Comparison of ENCODE assay signal across 17 cellular contexts in genomic region chr7:155858521-155859061, GRCh38. TPM values are rescaled to one million over a fixed set of nuclear protein-coding genes. Genes with fewer than 3 reads are reported as not detected.
DNase-seq lines count a peak whose midpoint lies in the region; ATAC-seq and TF ChIP-seq lines count a peak whose summit lies in the region.
"Had no signal": no experiment of that assay in that cellular context is flagged by ENCODE, and none has a peak within 500 bp of the region (broad histone marks: within the 10 kb centered on the region; RNA-seq: fewer than 3 reads in every experiment).

No MANE protein-coding gene starts in this region.

- POLR2A ChIA-PET in MCF 10A (lab: Yijun Ruan, JAX): interaction anchor here (1.0 kb wide), 1 partner anchor 968 kb away, joined by 4 read pairs; no protein-coding TSS in a partner anchor

- CTCF ChIA-PET in MCF 10A (lab: Yijun Ruan, JAX): no interaction called here

- H3K4me1 ChIP-seq in breast epithelium: no peaks in the 10 kb centered on the region
- H3K4me1 ChIP-seq in adrenal gland (replicated peaks in 1 of 2): peaks cover 7 to 22% of the 10 kb centered on the region in 2 donors
- peaks cover 11% of the 10 kb centered on the region for H3K4me1 ChIP-seq in vagina

- peaks cover 6% of the 10 kb centered on the region for H3K36me3 Mint-ChIP-seq in MCF 10A (ENCODE audit: insufficient read depth, unreplicated experiment)
- H3K36me3 Mint-ChIP-seq: mesothelial cell of epicardium had no signal

- no peaks in the 10 kb centered on the region for H3K27me3 Mint-ChIP-seq in MCF 10A (ENCODE audit: insufficient read depth, unreplicated experiment)

- H3K9me3 Mint-ChIP-seq in MCF 10A (ENCODE audit: unreplicated experiment): peaks cover 12% of the 10 kb centered on the region
- H3K9me3 Mint-ChIP-seq: activated CD8-positive, alpha-beta T cell treated with anti-CD3 and anti-CD28 coated beads for 36 hours had no signal

- TF ChIP-seq POLR2A in breast epithelium (IDR thresholded peaks at IDR 0.05): no peak
- TF ChIP-seq POLR2A in adrenal gland (IDR thresholded peaks at IDR 0.05): no peak
- TF ChIP-seq POLR2A in vagina (IDR thresholded peaks at IDR 0.05): no peak

- no TSS peak for BruUV-seq in MCF 10A (replicated peaks; lab: Mats Ljungman, UMichigan)

- no peak overlapping the region for H3K27ac Mint-ChIP-seq in MCF 10A (ENCODE audit: low read depth, unreplicated experiment)
- H3K27ac Mint-ChIP-seq: activated CD8-positive, alpha-beta T cell treated with anti-CD3 and anti-CD28 coated beads for 36 hours; mesothelial cell of epicardium had no signal

- TF ChIP-seq CTCF in MCF 10A (IDR thresholded peaks at IDR 0.05; ENCODE audit: unreplicated experiment) (no peak), breast epithelium (IDR thresholded peaks at IDR 0.05) (no peak), adrenal gland (IDR thresholded peaks at IDR 0.05) (no peak), vagina (IDR thresholded peaks at IDR 0.05) (no peak)

- H3K27ac ChIP-seq in breast epithelium (no peak overlapping the region), adrenal gland (no peak overlapping the region), vagina (no peak overlapping the region)
- H3K27ac ChIP-seq: HL-60, ovary, upper lobe of right lung had no signal

- no peak overlapping the region for H3K4me3 Mint-ChIP-seq in MCF 10A (ENCODE audit: unreplicated experiment)
- H3K4me3 Mint-ChIP-seq: activated CD8-positive, alpha-beta T cell treated with anti-CD3 and anti-CD28 coated beads for 36 hours; mesothelial cell of epicardium had no signal

- H3K27me3 ChIP-seq in breast epithelium (peaks cover 0 to 8% of the 10 kb centered on the region in 2 donors), adrenal gland (no peaks in the 10 kb centered on the region), vagina (no peaks in the 10 kb centered on the region)
- H3K27me3 ChIP-seq: ovary, upper lobe of right lung had no signal

- no peak overlapping the region for H3K4me3 ChIP-seq in breast epithelium
- no peak overlapping the region for H3K4me3 ChIP-seq in adrenal gland
- no peak overlapping the region for H3K4me3 ChIP-seq in vagina
- H3K4me3 ChIP-seq: ovary, upper lobe of right lung had no signal

- WGBS in adrenal gland, 4 donors: 33 to 68% (median 42%) methylated on average over 2 to 3 of the region's 3 CpGs

- no peak for ATAC-seq in GM18520 (IDR thresholded peaks at IDR 0.05; ENCODE audit: unreplicated experiment)
- ATAC-seq: activated CD8-positive, alpha-beta T cell treated with anti-CD3 and anti-CD28 coated beads for 36 hours; upper lobe of right lung had no signal

- intact Hi-C loops in MCF 10A (cut with micrococcal nuclease): no loop called here
- intact Hi-C loops in breast epithelium (cut with DNase I; ENCODE audit: low total_unique reads): no loop called here
- intact Hi-C loops in adrenal gland (cut with DNase I): no loop called here
- intact Hi-C loops in vagina (cut with DNase I): loop anchor here (5.0 kb wide), 1 partner anchor 846 kb away; no protein-coding TSS in a partner anchor

- H3K9me3 ChIP-seq in breast epithelium (peaks cover 0 to 16% of the 10 kb centered on the region in 2 donors), adrenal gland (replicated peaks in 1 of 3) (no peaks in the 10 kb centered on the region), vagina (no peaks in the 10 kb centered on the region)
- H3K9me3 ChIP-seq: ovary, upper lobe of right lung had no signal

- H3K4me1 Mint-ChIP-seq in MCF 10A (ENCODE audit: insufficient read depth, unreplicated experiment): no peaks in the 10 kb centered on the region
- H3K4me1 Mint-ChIP-seq: mesothelial cell of epicardium had no signal

- no peaks in the 10 kb centered on the region for H3K36me3 ChIP-seq in breast epithelium
- no peaks in the 10 kb centered on the region for H3K36me3 ChIP-seq in adrenal gland (replicated peaks in 1 of 2)
- H3K36me3 ChIP-seq in vagina: no peaks in the 10 kb centered on the region
- H3K36me3 ChIP-seq: ovary, upper lobe of right lung had no signal

- DNase-seq in MCF 10A (ENCODE audit: unreplicated experiment) (peak; percentile 82), breast epithelium (ENCODE audit: low spot score in 2 of 2) (no peak), adrenal gland (peak in 6 of 7 donors; percentile 16 to 62 (median 50)), iris pigment epithelial cell (ENCODE audit: low read depth) (peak; percentile 37), vagina (ENCODE audit: extremely low spot score in 2 of 2) (peak; percentile 54 to 91), amygdala (lab: John Stamatoyannopoulos, UW) (no peak), D341Med (ENCODE audit: low spot score) (no peak)
- DNase-seq: activated CD8-positive, alpha-beta T cell treated with anti-CD3 and anti-CD28 coated beads for 36 hours; activated naive CD4-positive, alpha-beta T cell treated with anti-CD3 and anti-CD28 coated beads, Interleukin-2, amount 50 U/mL, for 16 hours; ovary; stimulated activated CD4-positive, alpha-beta T cell treated with anti-CD3 and anti-CD28 coated beads, Interleukin-15, amount 100 ng/mL, for 24 hours; T-helper 2 cell; upper lobe of right lung had no signal

RNA-seq across cellular contexts. Expression of gene SHH, which starts 46.3 kb away (rescaled TPM):
- not detected in 2 replicates for total RNA-seq in MCF 10A (2022)
- not detected for total RNA-seq in breast epithelium
- total RNA-seq in adrenal gland: 10 to 100 TPM in 5 of 8 donors, 1 to 10 TPM in 3; 3.3 to 38.0 (median 15.2) TPM
- 10 to 100 TPM in 1 of 3 donors, 1 to 10 TPM in 2; 3.0 to 13.7 (median 7.0) TPM for polyA plus RNA-seq in adrenal gland
- 0.25 TPM for total RNA-seq in vagina
- total RNA-seq: activated CD8-positive, alpha-beta T cell treated with anti-CD3 and anti-CD28 coated beads for 36 hours; OCI-LY7 had no signal
- polyA plus RNA-seq: ovary had no signal

Comparison
In these comparisons a context has a peak if more than half of its experiments do, and no peak if none do; other contexts are left out.
1. DNase-seq: peak in MCF 10A (single experiment), adrenal gland (6 of 7), iris pigment epithelial cell (single experiment) and vagina (2 of 2); none in breast epithelium (0 of 2), amygdala (0 of 56) and D341Med (single experiment).